26 cellular contexts compared by ENCODE assay signal in the genomic region with DNA sequence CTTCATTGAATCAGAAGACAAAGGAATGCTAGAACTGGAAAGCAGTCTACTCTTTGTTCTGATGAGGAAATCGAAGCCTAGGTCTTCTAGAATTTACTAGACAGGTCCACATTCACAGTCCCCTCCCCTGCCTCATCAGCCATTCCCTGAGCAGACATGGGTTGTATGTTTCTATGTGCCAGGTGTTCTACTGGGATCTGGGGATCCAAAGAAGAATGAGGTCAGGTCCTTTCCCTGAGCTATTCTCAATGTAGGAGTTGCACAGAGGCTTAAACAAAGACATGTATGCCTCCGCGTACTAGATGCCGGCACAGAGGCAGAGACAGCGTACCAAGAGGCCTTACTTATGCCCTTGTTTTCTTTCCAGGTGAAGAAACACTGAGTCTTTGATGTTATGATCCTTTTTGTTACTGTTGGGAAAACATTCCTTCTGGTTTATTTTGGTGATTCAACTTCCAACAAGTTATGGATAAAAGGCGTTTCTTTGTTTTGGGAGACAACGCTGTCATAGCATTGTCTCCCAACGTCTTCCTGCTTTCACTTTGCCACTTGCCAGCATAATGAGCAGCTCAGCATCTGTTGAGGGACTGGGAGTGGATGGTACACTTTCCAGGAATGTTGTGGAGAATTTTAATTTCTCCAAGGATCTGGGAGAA.
DNase-seq lines count a peak whose midpoint lies in the region; ATAC-seq and TF ChIP-seq lines count a peak whose summit lies in the region.
"Had no signal": no experiment of that assay in that cellular context is flagged by ENCODE, and none has a peak within 500 bp of the region (broad histone marks: within the 10 kb centered on the region; RNA-seq: fewer than 3 reads in every experiment).

No MANE protein-coding gene starts in this region.

- H3K27ac ChIP-seq in SK-N-SH (ENCODE audit: low read depth in 2 of 2, low read length in 1 of 2) (no peak overlapping the region), neural cell (ENCODE audit: low read length) (peak overlapping the region; percentile 92)
- no peak overlapping the region for H3K27ac ChIP-seq in naive thymus-derived CD4-positive, alpha-beta T cell (ENCODE audit: low read depth, low read length)
- H3K27ac ChIP-seq: ascending aorta, RWPE1, stomach, tibial artery had no signal

- H2AFZ ChIP-seq in SK-N-SH (ENCODE audit: low read depth) = no peak overlapping the region; the same call in 1 of the 2 replicates
- peak overlapping the region; percentile 7 for H2AFZ ChIP-seq in neural cell (ENCODE audit: low read depth, low read length)

- H3K4me3 Mint-ChIP-seq in naive thymus-derived CD4-positive, alpha-beta T cell = no peak overlapping the region
- H3K4me3 Mint-ChIP-seq: activated CD4-positive, alpha-beta T cell treated with anti-CD3 and anti-CD28 coated beads for 36 hours; activated naive CD8-positive, alpha-beta T cell treated with anti-CD3 and anti-CD28 coated beads, Interleukin-2, amount 10 ng/mL, durations not matched to agents 7 days and 5 days; CD4-positive, alpha-beta memory T cell; memory B cell had no signal

- peaks cover 0 to 3% (median 0%) of the 10 kb centered on the region in 11 donors for H3K9me3 Mint-ChIP-seq in naive thymus-derived CD4-positive, alpha-beta T cell
- H3K9me3 Mint-ChIP-seq: activated naive CD8-positive, alpha-beta T cell treated with anti-CD3 and anti-CD28 coated beads, Interleukin-2, amount 10 ng/mL, durations not matched to agents 7 days and 5 days; memory B cell had no signal

- no peaks in the 10 kb centered on the region for H3K36me3 ChIP-seq in SK-N-SH (replicated peaks in 1 of 2; ENCODE audit: control insufficient read depth in 1 of 2, insufficient read depth in 2 of 2, low read length in 1 of 2)
- H3K36me3 ChIP-seq in neural cell (ENCODE audit: insufficient read depth, low read length) = no peaks in the 10 kb centered on the region
- no peaks in the 10 kb centered on the region for H3K36me3 ChIP-seq in naive thymus-derived CD4-positive, alpha-beta T cell (ENCODE audit: control insufficient read depth in 2 of 3, insufficient read depth in 3 of 3, low read length in 3 of 3)
- H3K36me3 ChIP-seq: ascending aorta, stomach, tibial artery had no signal

- H3K4me1 ChIP-seq in SK-N-SH (ENCODE audit: control insufficient read depth in 1 of 2, insufficient read depth in 2 of 2, low read depth in 1 of 2, low read length in 1 of 2) = no peaks in the 10 kb centered on the region
- H3K4me1 ChIP-seq in naive thymus-derived CD4-positive, alpha-beta T cell (ENCODE audit: control insufficient read depth in 2 of 2, insufficient read depth in 2 of 2, low read length in 2 of 2) = no peaks in the 10 kb centered on the region
- H3K4me1 ChIP-seq: ascending aorta had no signal

- ATAC-seq in SK-N-SH treated with all-trans-retinoic acid at 6 μM for 48 hours = no peak
- no peak for ATAC-seq in naive thymus-derived CD4-positive, alpha-beta T cell
- ATAC-seq: K562 had no signal

- H4K20me1 ChIP-seq in SK-N-SH (ENCODE audit: insufficient read depth) (no peaks in the 10 kb centered on the region), neural cell (ENCODE audit: insufficient read depth) (no peaks in the 10 kb centered on the region)

- H3K27ac Mint-ChIP-seq in naive thymus-derived CD4-positive, alpha-beta T cell = no peak overlapping the region
- H3K27ac Mint-ChIP-seq: activated CD4-positive, alpha-beta T cell treated with anti-CD3 and anti-CD28 coated beads for 36 hours; activated naive CD8-positive, alpha-beta T cell treated with anti-CD3 and anti-CD28 coated beads, Interleukin-2, amount 10 ng/mL, durations not matched to agents 7 days and 5 days; CD4-positive, alpha-beta memory T cell; memory B cell had no signal

- H3K4me3 ChIP-seq in SK-N-SH (ENCODE audit: low read depth in 2 of 2, low read length in 1 of 2) = no peak overlapping the region
- H3K4me3 ChIP-seq in neural cell (ENCODE audit: low read length) = peak overlapping the region; percentile 44
- H3K4me3 ChIP-seq in naive thymus-derived CD4-positive, alpha-beta T cell (ENCODE audit: low read length) = no peak overlapping the region
- H3K4me3 ChIP-seq: ascending aorta, K562, stomach, tibial artery had no signal

- H3K79me2 ChIP-seq in SK-N-SH (ENCODE audit: insufficient read depth) = no peaks in the 10 kb centered on the region
- H3K79me2 ChIP-seq in neural cell (replicated peaks; ENCODE audit: insufficient read depth, low read length) = no peaks in the 10 kb centered on the region

- POLR2A ChIA-PET in SK-N-SH (lab: Yijun Ruan, JAX) = no interaction called here
- POLR2A ChIA-PET in naive thymus-derived CD4-positive, alpha-beta T cell (lab: Charles Lee) = no interaction called here

- H3K9me2 ChIP-seq in SK-N-SH (no peaks in the 10 kb centered on the region), neural cell (ENCODE audit: insufficient read depth, low read length) (no peaks in the 10 kb centered on the region)

- peaks cover 0 to 18% (median 5%) of the 10 kb centered on the region in 5 donors for H3K27me3 Mint-ChIP-seq in naive thymus-derived CD4-positive, alpha-beta T cell

- TF ChIP-seq CTCF in SK-N-SH (IDR thresholded peaks at IDR 0.05) (no peak), neural cell (IDR thresholded peaks at IDR 0.05; ENCODE audit: poor library complexity, severe bottlenecking) (no peak)

- DNase-seq in SK-N-SH (no peak), LHCN-M2 (ENCODE audit: low read depth) (peak; percentile 29), dermis blood vessel endothelial cell (peak; percentile 33), foreskin melanocyte (no peak), NCI-H2107 (lab: John Stamatoyannopoulos, UW) (no peak)
- no peak for DNase-seq in naive thymus-derived CD4-positive, alpha-beta T cell
- DNase-seq: 8988T; activated CD4-positive, alpha-beta T cell treated with anti-CD3 and anti-CD28 coated beads for 36 hours; activated effector memory CD4-positive, alpha-beta T cell treated with Interleukin-2 at 50 U/mL for 16 hours; activated naive CD8-positive, alpha-beta T cell treated with anti-CD3 and anti-CD28 coated beads, Interleukin-2, amount 10 ng/mL, durations not matched to agents 7 days and 5 days; activated T-cell treated with anti-CD3 and anti-CD28 coated beads for 4 hours; CD4-positive, alpha-beta memory T cell; glutamatergic neuron; MM.1S; NCI-H2029 treated with DMSO at 0.1 percent for 48 hours; NCI-H446 treated with DMSO at 0.1 percent for 48 hours; occipital lobe; stimulated activated CD4-positive, alpha-beta T cell treated with anti-CD3 and anti-CD28 coated beads, Interleukin-2, amount 100 ng/mL, for 24 hours; stomach; tibial artery had no signal

- no peak for TF ChIP-seq RAD21 in SK-N-SH (IDR thresholded peaks at IDR 0.05; ENCODE audit: low read length)
- TF ChIP-seq RAD21 in neural cell (conservative IDR thresholded peaks at IDR 0.05) = no peak

- no peaks in the 10 kb centered on the region for H3K27me3 ChIP-seq in SK-N-SH (ENCODE audit: insufficient read depth)
- H3K27me3 ChIP-seq in neural cell (ENCODE audit: insufficient read depth, low read depth, low read length) = no peaks in the 10 kb centered on the region
- no peaks in the 10 kb centered on the region for H3K27me3 ChIP-seq in naive thymus-derived CD4-positive, alpha-beta T cell (ENCODE audit: control insufficient read depth in 2 of 2, insufficient read depth in 2 of 2, low read length in 2 of 2)
- H3K27me3 ChIP-seq: ascending aorta, tibial artery had no signal

- intact Hi-C loops in naive thymus-derived CD4-positive, alpha-beta T cell (cut with micrococcal nuclease) = no loop called here

- CTCF ChIA-PET in SK-N-SH (lab: Yijun Ruan, JAX) = interaction anchor here (0.6 kb wide), 1 partner anchor 233 kb away, joined by 3 read pairs; no protein-coding TSS in a partner anchor
- CTCF ChIA-PET in naive thymus-derived CD4-positive, alpha-beta T cell (lab: Charles Lee) = no interaction called here

- TF ChIP-seq EP300 in SK-N-SH (IDR thresholded peaks at IDR 0.05; ENCODE audit: borderline replicate concordance in 1 of 2, low read depth in 1 of 2, low read length in 1 of 2) (no peak), neural cell (conservative IDR thresholded peaks at IDR 0.05; ENCODE audit: poor library complexity, severe bottlenecking) (no peak)

- no peak overlapping the region for H3K9ac ChIP-seq in SK-N-SH
- peak overlapping the region; percentile 55 for H3K9ac ChIP-seq in neural cell (ENCODE audit: low read length)

- no peaks in the 10 kb centered on the region for H3K36me3 Mint-ChIP-seq in naive thymus-derived CD4-positive, alpha-beta T cell
- H3K36me3 Mint-ChIP-seq: activated naive CD8-positive, alpha-beta T cell treated with anti-CD3 and anti-CD28 coated beads, Interleukin-2, amount 10 ng/mL, durations not matched to agents 7 days and 5 days; CD4-positive, alpha-beta memory T cell; memory B cell had no signal

- peaks cover 0 to 1% (median 0%) of the 10 kb centered on the region in 7 donors for H3K4me1 Mint-ChIP-seq in naive thymus-derived CD4-positive, alpha-beta T cell
- H3K4me1 Mint-ChIP-seq: activated naive CD8-positive, alpha-beta T cell treated with anti-CD3 and anti-CD28 coated beads, Interleukin-2, amount 10 ng/mL, durations not matched to agents 7 days and 5 days; CD4-positive, alpha-beta memory T cell had no signal

- no peaks in the 10 kb centered on the region for H3F3A ChIP-seq in SK-N-SH (replicated peaks; ENCODE audit: insufficient read depth)
- peaks cover 7% of the 10 kb centered on the region for H3F3A ChIP-seq in neural cell (ENCODE audit: insufficient read depth, low read length, poor library complexity, severe bottlenecking)

- H3K9me3 ChIP-seq in SK-N-SH = no peaks in the 10 kb centered on the region
- no peaks in the 10 kb centered on the region for H3K9me3 ChIP-seq in neural cell (ENCODE audit: low read length)
- no peaks in the 10 kb centered on the region for H3K9me3 ChIP-seq in naive thymus-derived CD4-positive, alpha-beta T cell (ENCODE audit: control insufficient read depth in 2 of 3, low read length in 3 of 3)
- H3K9me3 ChIP-seq: ascending aorta, stomach, tibial artery had no signal

- 0 out of 2 replicates have a peak overlapping the region, but pooled peaks have one; percentile 8 for H3K4me2 ChIP-seq in SK-N-SH
- H3K4me2 ChIP-seq in neural cell (ENCODE audit: low read length) = peak overlapping the region; percentile 27

- WGBS in SK-N-SH (ENCODE audit: low lambda C conversion rate) = 78% methylated on average over 8 of the region's 8 CpGs

TF ChIP-seq in SK-N-SH treated with all-trans-retinoic acid at 6 μM for 48 hours, 23 proteins besides CTCF, POLR2A, EP300 and RAD21 (continues in another document):
- no peak for TF ChIP-seq ZC3H10 (CRISPR knock-in tag; IDR thresholded peaks at IDR 0.05)
- TF ChIP-seq ZNF8 (CRISPR knock-in tag; IDR thresholded peaks at IDR 0.05) = no peak
- no peak for TF ChIP-seq SNAI2 (CRISPR knock-in tag; IDR thresholded peaks at IDR 0.05)
- TF ChIP-seq OSR1 (CRISPR knock-in tag; IDR thresholded peaks at IDR 0.05) = no peak
- no peak for TF ChIP-seq CSDC2 (CRISPR knock-in tag; IDR thresholded peaks at IDR 0.05)
- no peak for TF ChIP-seq RARB (CRISPR knock-in tag; IDR thresholded peaks at IDR 0.05)

TF ChIP-seq in neural cell, 6 proteins besides CTCF, POLR2A, EP300 and RAD21:
- TF ChIP-seq MXI1 (conservative IDR thresholded peaks at IDR 0.05; ENCODE audit: poor library complexity, severe bottlenecking) = peak; percentile 13
- TF ChIP-seq SMC3 (conservative IDR thresholded peaks at IDR 0.05; ENCODE audit: poor library complexity) = no peak

Comparison
In these comparisons a context has a peak if more than half of its experiments do, and no peak if none do; other contexts are left out.
1. DNase-seq: peak in LHCN-M2 (single experiment) and dermis blood vessel endothelial cell (single experiment); none in SK-N-SH (single experiment), foreskin melanocyte (single experiment), NCI-H2107 (single experiment) and naive thymus-derived CD4-positive, alpha-beta T cell (0 of 9).